In genomic region chr19:12784871-12785430, GRCh38 we compare ENCODE assay signal across 7 cellular contexts. TPM values are rescaled to one million over a fixed set of nuclear protein-coding genes. Genes with fewer than 3 reads are reported as not detected.
DNase-seq lines count a peak whose midpoint lies in the region; ATAC-seq lines count a peak whose summit lies in the region.

No MANE protein-coding gene starts in this region.

- WGBS in GM23248 (ENCODE audit: low coverage in 1 of 2, low lambda C conversion rate in 2 of 2, missing lambda C conversion rate in 2 of 2), 2 experiments: 42 to 53% methylated on average over 5 of the region's 5 CpGs

- H4K20me1 ChIP-seq in GM23248 (ENCODE audit: insufficient read depth): no peaks in the 10 kb centered on the region

- H3K4me1 ChIP-seq in GM23248 (ENCODE audit: insufficient read depth): peaks cover 26% of the 10 kb centered on the region

- no peaks in the 10 kb centered on the region for H3K27me3 ChIP-seq in GM23248 (replicated peaks; ENCODE audit: insufficient read depth)

- peak; percentile 42 for DNase-seq in GM23248
- DNase-seq in SK-N-MC (ENCODE audit: low read depth, low spot score): no peak
- peak; percentile 39 for DNase-seq in fibroblast of peridontal ligament (ENCODE audit: extremely low read depth)
- DNase-seq in stimulated activated CD8-positive, alpha-beta memory T cell treated with anti-CD3 and anti-CD28 coated beads, Interleukin-4, amount 100 ng/mL, for 48 hours: peak; percentile 53
- no peak for DNase-seq in NCI-H1694 (lab: John Stamatoyannopoulos, UW)
- DNase-seq in stimulated activated CD4-positive, alpha-beta T cell treated with anti-CD3 and anti-CD28 coated beads, Interleukin-2, amount 100 ng/mL, for 24 hours: no peak

- H3K4me2 ChIP-seq in GM23248 (ENCODE audit: unreplicated experiment): no peak overlapping the region

- ATAC-seq in GM21390 (IDR thresholded peaks at IDR 0.05; ENCODE audit: unreplicated experiment): no peak

- in situ Hi-C loops in GM23248 (cut with MboI): no loop called here

- H3F3A ChIP-seq in GM23248 (ENCODE audit: insufficient read depth): peaks cover 41% of the 10 kb centered on the region

- H3K27ac ChIP-seq in GM23248 (peak overlapping the region; percentile 73), SK-N-MC (peak overlapping the region; percentile 93)

- no peaks in the 10 kb centered on the region for H3K9me2 ChIP-seq in GM23248 (ENCODE audit: insufficient read depth)

- no peak overlapping the region for H2AFZ ChIP-seq in GM23248

- no peaks in the 10 kb centered on the region for H3K79me2 ChIP-seq in GM23248 (ENCODE audit: insufficient read depth)

- H3K9ac ChIP-seq in GM23248: no peak overlapping the region
- H3K9ac ChIP-seq in SK-N-MC (ENCODE audit: insufficient read length): no peak overlapping the region

- H3K9me3 ChIP-seq in GM23248 (ENCODE audit: low read depth) (no peaks in the 10 kb centered on the region), SK-N-MC (ENCODE audit: low read depth, low read length) (no peaks in the 10 kb centered on the region)

- H3K4me3 ChIP-seq in GM23248: no peak overlapping the region
- no peak overlapping the region for H3K4me3 ChIP-seq in SK-N-MC

- H3K36me3 ChIP-seq in GM23248 (ENCODE audit: low read depth) (no peaks in the 10 kb centered on the region), SK-N-MC (ENCODE audit: insufficient read depth, low read length) (no peaks in the 10 kb centered on the region)

RNA-seq across cellular contexts. Expression of gene JUNB, which starts 6.3 kb away (rescaled TPM):
- 159 and 195 TPM in 2 replicates for total RNA-seq in GM23248 (2014; rRNA removed; shearing (Covaris generic))
- polyA plus RNA-seq in GM23248 (2016; fragmentation: Nextera tagmentation; extraction: Ambion mirVana): 95.1 and 96.2 TPM in 2 replicates

RNA-seq across cellular contexts. Expression of gene HOOK2, which starts 9.6 kb away (rescaled TPM):
- total RNA-seq in GM23248 (2014; rRNA removed; shearing (Covaris generic)): 17.1 TPM in 2 replicates
- polyA plus RNA-seq in GM23248 (2016; fragmentation: Nextera tagmentation; extraction: Ambion mirVana): 11.8 and 12.4 TPM in 2 replicates

RNA-seq across cellular contexts. Expression of gene PRDX2, which starts 16.6 kb away (rescaled TPM):
- 230 TPM in 2 replicates for total RNA-seq in GM23248 (2014; rRNA removed; shearing (Covaris generic))
- 252 TPM in 2 replicates for polyA plus RNA-seq in GM23248 (2016; fragmentation: Nextera tagmentation; extraction: Ambion mirVana)

RNA-seq across cellular contexts. Expression of gene THSD8, which starts 16.9 kb away (rescaled TPM):
- not detected in 2 replicates for total RNA-seq in GM23248 (2014; rRNA removed; shearing (Covaris generic))
- polyA plus RNA-seq in GM23248 (2016; fragmentation: Nextera tagmentation; extraction: Ambion mirVana): 10.8 and 12.5 TPM in 2 replicates

RNA-seq across cellular contexts. Expression of gene RNASEH2A, which starts 21.4 kb away (rescaled TPM):
- 8.2 and 16.9 TPM in 2 replicates for total RNA-seq in GM23248 (2014; rRNA removed; shearing (Covaris generic))
- 23.8 and 32.3 TPM in 2 replicates for polyA plus RNA-seq in GM23248 (2016; fragmentation: Nextera tagmentation; extraction: Ambion mirVana)

Comparison
In these comparisons a context has a peak if more than half of its experiments do, and no peak if none do; other contexts are left out.
1. DNase-seq: peak in GM23248 (single experiment), fibroblast of peridontal ligament (single experiment) and stimulated activated CD8-positive, alpha-beta memory T cell treated with anti-CD3 and anti-CD28 coated beads, Interleukin-4, amount 100 ng/mL, for 48 hours (single experiment); none in SK-N-MC (single experiment), NCI-H1694 (single experiment) and stimulated activated CD4-positive, alpha-beta T cell treated with anti-CD3 and anti-CD28 coated beads, Interleukin-2, amount 100 ng/mL, for 24 hours (0 of 2).